11 cellular contexts compared by ENCODE assay signal in genomic region chr1:8070381-8070811, GRCh38. TPM values are rescaled to one million over a fixed set of nuclear protein-coding genes. Genes with fewer than 3 reads are reported as not detected.
DNase-seq lines count a peak whose midpoint lies in the region; ATAC-seq and TF ChIP-seq lines count a peak whose summit lies in the region.
"Had no signal": no experiment of that assay in that cellular context is flagged by ENCODE, and none has a peak within 500 bp of the region (broad histone marks: within the 10 kb centered on the region; RNA-seq: fewer than 3 reads in every experiment).

No MANE protein-coding gene starts in this region.

- H3K27me3 ChIP-seq in HUES48 (ENCODE audit: control insufficient read depth, insufficient read depth, low read length), result no peaks in the 10 kb centered on the region

- H3K4me1 Mint-ChIP-seq in WTC11 (peaks cover 11% of the 10 kb centered on the region), natural killer cell (no peaks in the 10 kb centered on the region)
- H3K4me1 Mint-ChIP-seq in activated T-cell treated with anti-CD3 and anti-CD28 coated beads, Interleukin-2, amount 50 U/mL, for 72 hours (ENCODE audit: low read depth), result no peaks in the 10 kb centered on the region
- H3K4me1 Mint-ChIP-seq: T-cell had no signal

- CTCF ChIA-PET in WTC11 (lab: Charles Lee), result no interaction called here

- POLR2A ChIA-PET in WTC11 (lab: Charles Lee), result no interaction called here

- ATAC-seq in WTC11 (peak; percentile 20; the same call in 1 of the 2 replicates), natural killer cell (no peak), HG02852 (IDR thresholded peaks at IDR 0.05; ENCODE audit: unreplicated experiment) (no peak), HG03097 (IDR thresholded peaks at IDR 0.05; ENCODE audit: low FRiP score, unreplicated experiment) (no peak)
- no peak for ATAC-seq in activated T-cell treated with anti-CD3 and anti-CD28 coated beads, Interleukin-2, amount 50 U/mL, for 72 hours (replicated peaks in 1 of 2)
- ATAC-seq: activated CD8-positive, alpha-beta T cell treated with anti-CD3 and anti-CD28 coated beads, Interleukin-2, amount 10 ng/mL, durations not matched to agents 7 days and 5 days; T-cell had no signal

- peak overlapping the region; percentile 60 for H3K27ac ChIP-seq in HUES48 (ENCODE audit: low read depth, low read length)
- peak overlapping the region in 17 of 21 experiments; percentile 17 to 82 (median 65) for H3K27ac ChIP-seq in skin epidermis

- peaks cover 10% of the 10 kb centered on the region for H3K4me1 ChIP-seq in HUES48 (ENCODE audit: control insufficient read depth, insufficient read depth, low read length)

- H3K4me3 ChIP-seq in HUES48 (ENCODE audit: low read depth, low read length) (no peak overlapping the region), skin epidermis (no peak overlapping the region)

- H3K9me3 ChIP-seq in HUES48 (ENCODE audit: control insufficient read depth, insufficient read depth, low read length), result no peaks in the 10 kb centered on the region

- no peaks in the 10 kb centered on the region for H3K36me3 Mint-ChIP-seq in WTC11
- no peaks in the 10 kb centered on the region for H3K36me3 Mint-ChIP-seq in natural killer cell
- H3K36me3 Mint-ChIP-seq in activated T-cell treated with anti-CD3 and anti-CD28 coated beads, Interleukin-2, amount 50 U/mL, for 72 hours (ENCODE audit: insufficient read depth in 2 of 2), result no peaks in the 10 kb centered on the region
- H3K36me3 Mint-ChIP-seq: T-cell had no signal

- H3K27ac Mint-ChIP-seq in WTC11 (peak overlapping the region; percentile 26), natural killer cell (no peak overlapping the region)
- no peak overlapping the region for H3K27ac Mint-ChIP-seq in activated T-cell treated with anti-CD3 and anti-CD28 coated beads, Interleukin-2, amount 50 U/mL, for 72 hours
- H3K27ac Mint-ChIP-seq: activated CD8-positive, alpha-beta T cell treated with anti-CD3 and anti-CD28 coated beads, Interleukin-2, amount 10 ng/mL, durations not matched to agents 7 days and 5 days; T-cell had no signal

- no peak overlapping the region; the same call in 1 of the 2 replicates for H3K4me3 Mint-ChIP-seq in WTC11
- H3K4me3 Mint-ChIP-seq in natural killer cell, result no peak overlapping the region
- no peak overlapping the region for H3K4me3 Mint-ChIP-seq in activated T-cell treated with anti-CD3 and anti-CD28 coated beads, Interleukin-2, amount 50 U/mL, for 72 hours
- H3K4me3 Mint-ChIP-seq: activated CD8-positive, alpha-beta T cell treated with anti-CD3 and anti-CD28 coated beads, Interleukin-2, amount 10 ng/mL, durations not matched to agents 7 days and 5 days; T-cell had no signal

- H3K9me3 Mint-ChIP-seq in WTC11 (peaks cover 10% of the 10 kb centered on the region), natural killer cell (no peaks in the 10 kb centered on the region)
- peaks cover 0 to 1% of the 10 kb centered on the region in 2 donors for H3K9me3 Mint-ChIP-seq in activated T-cell treated with anti-CD3 and anti-CD28 coated beads, Interleukin-2, amount 50 U/mL, for 72 hours
- H3K9me3 Mint-ChIP-seq: T-cell had no signal

- intact Hi-C loops in natural killer cell (cut with micrococcal nuclease), result no loop called here

- DNase-seq in WTC11 (ENCODE audit: low spot score) (no peak), left kidney (ENCODE audit: low read depth, low spot score) (peak; percentile 90), natural killer cell (no peak)
- no peak for DNase-seq in activated T-cell treated with anti-CD3 and anti-CD28 coated beads, Interleukin-2, amount 50 U/mL, for 72 hours
- DNase-seq: activated CD8-positive, alpha-beta T cell treated with anti-CD3 and anti-CD28 coated beads, Interleukin-2, amount 10 ng/mL, durations not matched to agents 7 days and 5 days; COR-L47; T-cell had no signal

- H3K36me3 ChIP-seq in HUES48 (ENCODE audit: control insufficient read depth, insufficient read depth, low read length), result no peaks in the 10 kb centered on the region

- H3K27me3 Mint-ChIP-seq in WTC11 (ENCODE audit: low read depth) (no peaks in the 10 kb centered on the region; the same call in 1 of the 2 replicates), natural killer cell (ENCODE audit: low read depth in 2 of 2) (peaks cover 0 to 12% of the 10 kb centered on the region in 2 donors)
- peaks cover 13% of the 10 kb centered on the region for H3K27me3 Mint-ChIP-seq in activated T-cell treated with anti-CD3 and anti-CD28 coated beads, Interleukin-2, amount 50 U/mL, for 72 hours (ENCODE audit: low read depth)

- TF ChIP-seq CTCF in WTC11 (IDR thresholded peaks at IDR 0.05) (no peak), natural killer cell (IDR thresholded peaks at IDR 0.05) (no peak)

- H3K9ac ChIP-seq in HUES48 (ENCODE audit: low read depth, low read length), result no peak overlapping the region; the same call in 1 of the 2 replicates

TF ChIP-seq in WTC11, 78 proteins besides CTCF, POLR2A, EP300 and RAD21:
- TF ChIP-seq ZNF512 (CRISPR knock-in tag; IDR thresholded peaks at IDR 0.05; ENCODE audit: borderline replicate concordance) (no peak), JAZF1 (CRISPR knock-in tag; IDR thresholded peaks at IDR 0.05) (no peak), ZNF416 (CRISPR knock-in tag; IDR thresholded peaks at IDR 0.05) (no peak), CREB1 (CRISPR knock-in tag; IDR thresholded peaks at IDR 0.05) (no peak), ZNF232 (CRISPR knock-in tag; IDR thresholded peaks at IDR 0.05) (no peak), FOXP4 (CRISPR knock-in tag; IDR thresholded peaks at IDR 0.05) (no peak), TEAD4 (CRISPR knock-in tag; IDR thresholded peaks at IDR 0.05) (no peak)

RNA-seq across cellular contexts. Expression of gene ERRFI1, which starts 44.3 kb away (rescaled TPM):
- 34.5 to 44.6 TPM (median 35.8 TPM) in 3 replicates for total RNA-seq in WTC11 (2021)
- 1 to 10 TPM; 2.9 to 4.9 (median 4.0) TPM for total RNA-seq in natural killer cell
- 1 to 10 TPM; 2.6 to 3.3 TPM for total RNA-seq in activated T-cell treated with anti-CD3 and anti-CD28 coated beads, Interleukin-2, amount 50 U/mL, for 72 hours
